8 cellular contexts compared by ENCODE assay signal in the genomic region with DNA sequence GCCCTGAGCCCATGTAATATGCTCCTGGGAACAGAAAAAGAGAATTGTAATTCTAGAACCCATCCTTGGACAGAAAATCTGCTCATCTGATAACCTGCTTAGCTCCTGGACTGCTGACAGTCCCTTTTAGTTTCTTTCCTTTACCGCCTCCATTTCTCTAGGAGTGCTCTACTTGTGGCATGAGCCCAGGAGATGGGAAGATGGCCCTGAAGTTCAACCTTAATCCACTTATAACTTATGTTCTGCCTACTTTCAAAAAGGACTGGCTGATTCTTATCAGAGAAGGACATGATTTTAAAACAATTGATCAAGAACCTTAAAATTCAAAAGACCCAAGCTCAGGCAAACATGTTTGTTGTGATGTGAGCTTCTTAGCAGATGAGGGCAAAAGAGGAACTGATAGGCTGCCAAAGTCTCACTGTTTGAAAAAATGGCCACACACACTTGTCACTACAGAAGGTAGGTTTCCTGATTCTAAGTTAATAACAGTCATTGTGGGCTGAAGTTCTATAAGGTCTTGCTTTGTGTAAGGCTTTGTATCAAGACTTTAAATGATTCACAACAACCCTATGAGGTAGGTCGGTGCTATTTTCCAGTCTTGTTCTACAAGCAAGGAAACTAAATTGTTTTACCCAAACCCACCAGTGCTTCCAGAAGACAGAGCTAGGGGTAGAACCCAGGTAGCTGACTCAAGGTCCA.
A peak's percentile ranks its signal among the peaks of the same experiment; 100 is the strongest.
DNase-seq lines count a peak whose midpoint lies in the region; ATAC-seq and TF ChIP-seq lines count a peak whose summit lies in the region.

No MANE protein-coding gene starts in this region.

- H3K4me3 Mint-ChIP-seq in Calu3 (ENCODE audit: low read depth, unreplicated experiment), result no peak overlapping the region

- H3K4me1 ChIP-seq in mammary epithelial cell (ENCODE audit: insufficient read depth, low read length), result peaks cover 24% of the 10 kb centered on the region

- no peaks in the 10 kb centered on the region for H3K27me3 Mint-ChIP-seq in Calu3 (ENCODE audit: unreplicated experiment)

- DNase-seq in GM06990 (ENCODE audit: extremely low read depth, insufficient read length) (peak; percentile 69), mammary epithelial cell (no peak), midbrain (lab: John Stamatoyannopoulos, UW) (no peak), occipital lobe (lab: John Stamatoyannopoulos, UW) (no peak), NCI-H1417 treated with DMSO at 0.1 percent for 48 hours (lab: John Stamatoyannopoulos, UW) (no peak), Calu3 (no peak)

- no peaks in the 10 kb centered on the region for H3K36me3 ChIP-seq in GM06990 (ENCODE audit: control insufficient read depth, insufficient read depth, low read length)
- no peaks in the 10 kb centered on the region for H3K36me3 ChIP-seq in mammary epithelial cell (ENCODE audit: insufficient read depth, low read length)

- intact Hi-C loops in mammary epithelial cell (cut with micrococcal nuclease), result loop anchor here (1.0 to 10.0 kb wide), 4 partner anchors 22 to 1926 kb away; a partner anchor contains a TSS
- intact Hi-C loops in Calu3 (cut with micrococcal nuclease; ENCODE audit: unreplicated experiment), result no loop called here

- H3K27me3 ChIP-seq in GM06990 (replicated peaks; ENCODE audit: control insufficient read depth, insufficient read depth, low read length) (no peaks in the 10 kb centered on the region), mammary epithelial cell (ENCODE audit: insufficient read depth, low read length) (no peaks in the 10 kb centered on the region)

- in situ Hi-C loops in mammary epithelial cell (cut with MboI; ENCODE audit: low sequenced_read_pairs in 2 of 2), result no loop called here

- H3K9me3 Mint-ChIP-seq in Calu3 (ENCODE audit: low read depth, unreplicated experiment), result no peaks in the 10 kb centered on the region

- no peaks in the 10 kb centered on the region for H3K9me3 ChIP-seq in mammary epithelial cell (replicated peaks; ENCODE audit: insufficient read depth, low read length)

- no peak overlapping the region for H2AFZ ChIP-seq in mammary epithelial cell (ENCODE audit: low read depth, low read length)

- peak overlapping the region; percentile 72 for H3K27ac ChIP-seq in mammary epithelial cell (ENCODE audit: insufficient read depth, low read depth, low read length)

- no peak overlapping the region for H3K27ac Mint-ChIP-seq in Calu3 (ENCODE audit: unreplicated experiment)

- ATAC-seq in GM19455 (IDR thresholded peaks at IDR 0.05; ENCODE audit: unreplicated experiment), result peak; percentile 53
- ATAC-seq in HG03280 (IDR thresholded peaks at IDR 0.05; ENCODE audit: unreplicated experiment), result peak; percentile 77

- peaks cover 49% of the 10 kb centered on the region for H3K79me2 ChIP-seq in mammary epithelial cell (ENCODE audit: insufficient read depth, low read length)

- BruUV-seq in mammary epithelial cell (replicated peaks; lab: Mats Ljungman, UMichigan), result no TSS peak
- BruUV-seq in Calu3 (replicated peaks; lab: Mats Ljungman, UMichigan), result no TSS peak

- no peak for TF ChIP-seq CTCF in GM06990 (IDR thresholded peaks at IDR 0.05; ENCODE audit: insufficient read depth, low read length, poor library complexity, severe bottlenecking)
- no peak for TF ChIP-seq CTCF in mammary epithelial cell (conservative IDR thresholded peaks at IDR 0.05 in 1 of 2, IDR thresholded peaks at IDR 0.05 in 1 of 2; ENCODE audit: extremely low read depth in 1 of 2, insufficient read depth in 1 of 2, low read depth in 1 of 2, low read length in 2 of 2)
- TF ChIP-seq CTCF in Calu3 (IDR thresholded peaks at IDR 0.05; ENCODE audit: unreplicated experiment), result no peak

- H4K20me1 ChIP-seq in mammary epithelial cell (ENCODE audit: insufficient read depth, low read length), result no peaks in the 10 kb centered on the region

- H3K4me1 Mint-ChIP-seq in Calu3 (ENCODE audit: low read depth, unreplicated experiment), result no peaks in the 10 kb centered on the region

- CTCF ChIA-PET in mammary epithelial cell (lab: Charles Lee; ENCODE audit: low non-redundant PET), result interaction anchor here (0.6 kb wide), 1 partner anchor 48 kb away, joined by 3 read pairs; no protein-coding TSS in a partner anchor
- CTCF ChIA-PET in Calu3 (lab: Charles Lee), result interaction anchor here (0.6 kb wide), 1 partner anchor 34 kb away, joined by 5 read pairs; no protein-coding TSS in a partner anchor

- H3K4me3 ChIP-seq in GM06990 (replicated peaks; ENCODE audit: low read depth, low read length) (no peak overlapping the region), mammary epithelial cell (replicated peaks in 1 of 3; ENCODE audit: insufficient read depth in 1 of 3, low read depth in 2 of 3, low read length in 3 of 3) (no peak overlapping the region)

- H3K36me3 Mint-ChIP-seq in Calu3 (ENCODE audit: insufficient read depth, unreplicated experiment), result no peaks in the 10 kb centered on the region

- no peak overlapping the region for H3K4me2 ChIP-seq in mammary epithelial cell (ENCODE audit: insufficient read depth, low read depth, low read length)

- no peak overlapping the region for H3K9ac ChIP-seq in mammary epithelial cell (ENCODE audit: insufficient read depth, low read length)

- WGBS in mammary epithelial cell (ENCODE audit: low coverage, missing lambda C conversion rate), result 100% methylated on average over 2 of the region's 2 CpGs

- dilution Hi-C loops in mammary epithelial cell (cut with HindIII; ENCODE audit: low sequenced_read_pairs), result no loop called here
